Comparison of ENCODE assay signal across 8 cellular contexts in the genomic region with DNA sequence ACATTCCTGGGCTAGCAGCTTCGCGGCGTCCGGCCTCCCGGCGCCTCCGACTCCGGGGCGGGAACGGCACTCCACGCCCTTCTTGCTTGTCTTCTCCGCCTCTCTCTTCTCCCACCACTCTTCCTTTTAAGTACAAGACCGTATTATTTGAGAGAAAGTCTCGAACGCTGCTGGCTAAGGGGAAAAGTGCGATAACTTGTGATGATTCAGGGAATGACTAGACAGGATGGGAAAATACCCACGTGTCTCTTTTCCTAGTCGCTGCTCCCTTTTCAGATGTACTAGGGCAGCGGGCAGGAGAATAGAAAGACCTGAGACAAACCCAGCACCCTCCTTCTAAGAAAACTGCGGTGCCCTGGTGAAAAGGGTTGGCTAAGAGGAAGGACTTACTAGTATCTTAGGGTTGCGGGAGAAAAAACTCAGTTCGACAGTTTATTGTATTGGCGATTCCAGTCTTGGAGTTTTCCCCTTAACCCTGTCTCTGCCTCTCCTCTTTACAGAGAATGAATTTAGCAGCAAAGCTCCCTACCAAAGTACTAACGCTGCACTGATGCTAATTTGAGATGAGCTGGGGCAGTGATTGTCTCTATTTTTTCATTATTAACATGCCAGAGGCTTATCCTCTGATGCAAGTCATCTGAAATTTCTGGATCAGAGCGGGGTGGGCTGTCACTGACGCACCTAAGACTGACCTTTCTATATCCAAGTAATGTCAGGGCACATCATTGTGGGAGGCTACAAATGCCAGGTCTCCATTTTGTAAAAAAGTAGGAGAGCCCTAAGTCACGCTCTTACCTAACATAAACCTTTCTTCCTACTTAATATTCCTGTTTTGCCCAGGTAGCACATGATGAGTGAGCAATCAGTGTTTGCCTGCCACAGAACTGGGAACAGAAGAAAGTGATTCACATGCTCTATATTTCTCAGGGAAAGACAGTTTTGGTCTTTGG. TPM values are rescaled to one million over a fixed set of nuclear protein-coding genes. Genes with fewer than 3 reads are reported as not detected.
A peak's percentile ranks its signal among the peaks of the same experiment; 100 is the strongest.
DNase-seq lines count a peak whose midpoint lies in the region; ATAC-seq lines count a peak whose summit lies in the region.

No MANE protein-coding gene starts in this region.

- H3K27me3 ChIP-seq in MG63: no peaks in the 10 kb centered on the region
- no peaks in the 10 kb centered on the region for H3K27me3 ChIP-seq in iPS DF 6.9 (ENCODE audit: control insufficient read depth, insufficient read depth, low read length)

- no CpG with 5 or more reads among the region's 27 CpGs for WGBS in iPS DF 6.9 (ENCODE audit: insufficient coverage, insufficient read length)

- DNase-seq in MG63 (peak; percentile 16), amniotic stem cell (lab: John Stamatoyannopoulos, UW) (peak; percentile 70), iPS DF 6.9 (ENCODE audit: low read depth, low spot score) (no peak), sciatic nerve (ENCODE audit: low spot score) (no peak), NCI-H1930 (lab: John Stamatoyannopoulos, UW) (no peak)

- H3K4me1 ChIP-seq in ES-I3 (ENCODE audit: insufficient read depth, low read length) (peaks cover 7% of the 10 kb centered on the region), iPS DF 6.9 (ENCODE audit: control insufficient read depth, insufficient read depth, low read length) (no peaks in the 10 kb centered on the region)

- H3K9ac ChIP-seq in ES-I3 (ENCODE audit: low read depth, low read length): peak overlapping the region; percentile 80

- H3K9me3 ChIP-seq in ES-I3 (ENCODE audit: control insufficient read depth, insufficient read depth, low read length): no peaks in the 10 kb centered on the region
- H3K9me3 ChIP-seq in MG63: no peaks in the 10 kb centered on the region
- H3K9me3 ChIP-seq in iPS DF 6.9 (ENCODE audit: control insufficient read depth, insufficient read depth, low read length): no peaks in the 10 kb centered on the region

- peak; percentile 35 for ATAC-seq in sciatic nerve
- ATAC-seq in GM19351 (IDR thresholded peaks at IDR 0.05; ENCODE audit: unreplicated experiment): no peak
- ATAC-seq in HG02938 (IDR thresholded peaks at IDR 0.05; ENCODE audit: unreplicated experiment): no peak

- intact Hi-C loops in sciatic nerve (cut with DNase I): no loop called here

- no peaks in the 10 kb centered on the region for H3K36me3 ChIP-seq in ES-I3 (ENCODE audit: insufficient read depth, low read length)
- peaks cover 14% of the 10 kb centered on the region for H3K36me3 ChIP-seq in MG63
- no peaks in the 10 kb centered on the region for H3K36me3 ChIP-seq in iPS DF 6.9 (ENCODE audit: control insufficient read depth, insufficient read depth, low read length)

- peak overlapping the region; percentile 96 for H3K4me3 ChIP-seq in MG63
- peak overlapping the region; percentile 58; the same call in 1 of the 2 replicates for H3K4me3 ChIP-seq in iPS DF 6.9 (ENCODE audit: low read length)

- no peak overlapping the region for H3K27ac ChIP-seq in iPS DF 6.9 (ENCODE audit: low read length)

RNA-seq across cellular contexts. Expression of a gene that starts 0.8 kb away (rescaled TPM):
- 25.5 and 80.3 TPM in 2 replicates for total RNA-seq in MG63 (2014; rRNA removed; shearing (Covaris generic); ENCODE audit: low replicate concordance)
- total RNA-seq in sciatic nerve: 117 TPM

Comparison
In these comparisons a context has a peak if more than half of its experiments do, and no peak if none do; other contexts are left out.
1. DNase-seq: peak in MG63 (single experiment) and amniotic stem cell (single experiment); none in iPS DF 6.9 (single experiment), sciatic nerve (single experiment) and NCI-H1930 (0 of 2).